In the genomic region with DNA sequence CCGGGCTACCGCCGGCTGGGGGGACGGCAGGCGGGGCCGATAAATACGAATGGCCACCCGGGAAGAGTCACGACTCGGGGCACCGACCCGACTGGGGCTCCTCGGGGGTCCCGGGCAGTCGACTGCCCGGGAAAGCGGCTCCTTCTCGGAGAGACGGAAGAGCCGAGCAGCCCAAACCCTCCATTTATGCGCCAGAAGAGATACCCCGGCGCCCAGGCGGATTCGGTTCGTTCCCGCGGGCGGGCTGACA, we compare ENCODE assay signal across 1 cellular context.
TF ChIP-seq lines count a peak whose summit lies in the region.

No MANE protein-coding gene starts in this region.

TF ChIP-seq in H1, 55 proteins besides CTCF, POLR2A, EP300 and RAD21 (continued from another document):
- TF ChIP-seq, protein P1, sequence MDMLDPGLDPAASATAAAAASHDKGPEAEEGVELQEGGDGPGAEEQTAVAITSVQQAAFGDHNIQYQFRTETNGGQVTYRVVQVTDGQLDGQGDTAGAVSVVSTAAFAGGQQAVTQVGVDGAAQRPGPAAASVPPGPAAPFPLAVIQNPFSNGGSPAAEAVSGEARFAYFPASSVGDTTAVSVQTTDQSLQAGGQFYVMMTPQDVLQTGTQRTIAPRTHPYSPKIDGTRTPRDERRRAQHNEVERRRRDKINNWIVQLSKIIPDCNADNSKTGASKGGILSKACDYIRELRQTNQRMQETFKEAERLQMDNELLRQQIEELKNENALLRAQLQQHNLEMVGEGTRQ (IDR thresholded peaks at IDR 0.05; ENCODE audit: low read length), result no peak
